In the genomic region with DNA sequence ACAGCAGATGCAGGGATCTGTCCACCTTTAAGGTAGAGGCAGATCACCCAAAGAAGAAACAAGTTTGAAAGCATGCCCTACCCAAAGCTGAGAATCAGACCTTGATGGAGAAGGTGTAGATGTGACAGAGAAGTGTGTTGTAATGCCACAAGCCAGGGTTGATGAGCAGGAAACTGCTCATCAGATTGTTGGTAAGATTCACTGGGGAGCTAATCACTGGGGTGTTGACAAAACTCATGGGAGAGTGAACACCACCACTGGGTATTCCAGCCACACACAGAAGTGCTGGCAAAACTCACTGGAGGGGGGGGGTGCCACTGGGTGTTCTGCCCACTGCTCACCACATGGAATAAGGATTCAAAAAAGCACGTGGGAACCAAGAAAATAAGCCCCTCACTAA, we compare ENCODE assay signal across 31 cellular contexts.
"Had no signal": no experiment of that assay in that cellular context is flagged by ENCODE, and none has a peak within 500 bp of the region (broad histone marks: within the 10 kb centered on the region; RNA-seq: fewer than 3 reads in every experiment).

No MANE protein-coding gene starts in this region.

- H3K4me2 ChIP-seq: hepatocyte had no signal

- ATAC-seq: activated CD4-positive, CD25-positive, alpha-beta regulatory T cell treated with anti-CD3 and anti-CD28 coated beads, Interleukin-2, amount 50 U/mL, for 24 hours; body of pancreas; effector memory CD8-positive, alpha-beta T cell; foreskin keratinocyte; left lung; lower lobe of right lung; mucosa of descending colon; natural killer cell treated with Interleukin-12 subunit alpha and Interleukin-12 subunit beta and Interleukin-15 and Interleukin-18, amount 100 ng/mL, for 72 hours; stimulated activated memory B cell treated with anti-CD40 and anti-IgM and Interleukin-4, amounts not matched to agents 10 μg/mL and 1 μg/mL and 100 μg/mL, for 72 hours had no signal

- H3K27ac Mint-ChIP-seq: activated naive CD4-positive, alpha-beta T cell treated with anti-CD3 and anti-CD28 coated beads for 36 hours; activated naive CD8-positive, alpha-beta T cell treated with anti-CD3 and anti-CD28 coated beads for 36 hours; activated T-helper 1 cell treated with anti-CD3 and anti-CD28 coated beads, Interleukin-12 subunit alpha, Interleukin-12 subunit beta, Interleukin-2, Interleukin-4 antibody, amounts not matched to agents 30 ng/mL and 10 ng/mL and 1 ng/mL, durations not matched to agents 14 hours and 24 hours and 36 hours; effector memory CD8-positive, alpha-beta T cell; natural killer cell treated with Interleukin-12 subunit alpha and Interleukin-12 subunit beta and Interleukin-15 and Interleukin-18, amount 100 ng/mL, for 72 hours; progenitor cell of endocrine pancreas; stimulated activated memory B cell treated with anti-CD40 and anti-IgM and Interleukin-4, amounts not matched to agents 10 μg/mL and 1 μg/mL and 100 μg/mL, for 72 hours had no signal

- H3K4me1 ChIP-seq: adrenal gland, body of pancreas, colonic mucosa, esophagus muscularis mucosa, foreskin keratinocyte, left lung, lower lobe of right lung, sigmoid colon, stomach, thyroid gland had no signal

- DNase-seq: activated CD4-positive, alpha-beta T cell treated with anti-CD3 and anti-CD28 coated beads for 48 hours; activated CD4-positive, alpha-beta T cell treated with anti-CD3 and anti-CD28 coated beads, Interleukin-2, amount 50 U/mL, for 48 hours; activated CD8-positive, alpha-beta memory T cell treated with anti-CD3 and anti-CD28 coated beads for 24 hours; activated effector memory CD4-positive, alpha-beta T cell treated with anti-CD3 and anti-CD28 coated beads, Interleukin-2, amount 50 U/mL, for 16 hours; activated naive CD4-positive, alpha-beta T cell treated with anti-CD3 and anti-CD28 coated beads for 36 hours; activated naive CD8-positive, alpha-beta T cell treated with anti-CD3 and anti-CD28 coated beads for 36 hours; adrenal gland; aorta; body of pancreas; cerebellar nuclear complex; colonic mucosa; effector memory CD8-positive, alpha-beta T cell; foreskin keratinocyte; left lung; lower lobe of right lung; mesenchymal stem cell; mucosa of descending colon; ovary; sigmoid colon; small intestine; stimulated activated CD4-positive, alpha-beta T cell treated with anti-CD3 and anti-CD28 coated beads, Interleukin-4, amount 100 ng/mL, for 24 hours; stomach; thyroid gland had no signal

- H3K36me3 Mint-ChIP-seq: activated naive CD8-positive, alpha-beta T cell treated with anti-CD3 and anti-CD28 coated beads for 36 hours; natural killer cell treated with Interleukin-12 subunit alpha and Interleukin-12 subunit beta and Interleukin-15 and Interleukin-18, amount 100 ng/mL, for 72 hours; stimulated activated memory B cell treated with anti-CD40 and anti-IgM and Interleukin-4, amounts not matched to agents 10 μg/mL and 1 μg/mL and 100 μg/mL, for 72 hours had no signal

- H3K4me3 ChIP-seq: adrenal gland, body of pancreas, colonic mucosa, esophagus muscularis mucosa, hepatocyte, left lung, lower lobe of right lung, mucosa of descending colon, ovary, sigmoid colon, stomach, thyroid gland had no signal

- H3K27ac ChIP-seq: adrenal gland, body of pancreas, colonic mucosa, esophagus muscularis mucosa, foreskin keratinocyte, hepatocyte, left lung, lower lobe of right lung, ovary, sigmoid colon, stomach, thyroid gland, VCaP had no signal

- H3K36me3 ChIP-seq: adrenal gland, colonic mucosa, esophagus muscularis mucosa, left lung, lower lobe of right lung, ovary, sigmoid colon, stomach, thyroid gland had no signal

- H3K27me3 ChIP-seq: adrenal gland, body of pancreas, colonic mucosa, esophagus muscularis mucosa, foreskin keratinocyte, hepatocyte, left lung, ovary, sigmoid colon, stomach, thyroid gland had no signal

- H3K79me2 ChIP-seq: hepatocyte had no signal

- H3K27me3 Mint-ChIP-seq: activated naive CD8-positive, alpha-beta T cell treated with anti-CD3 and anti-CD28 coated beads for 36 hours; effector memory CD8-positive, alpha-beta T cell; natural killer cell treated with Interleukin-12 subunit alpha and Interleukin-12 subunit beta and Interleukin-15 and Interleukin-18, amount 100 ng/mL, for 72 hours; progenitor cell of endocrine pancreas; stimulated activated memory B cell treated with anti-CD40 and anti-IgM and Interleukin-4, amounts not matched to agents 10 μg/mL and 1 μg/mL and 100 μg/mL, for 72 hours had no signal

- H3K9me3 Mint-ChIP-seq: activated naive CD4-positive, alpha-beta T cell treated with anti-CD3 and anti-CD28 coated beads for 36 hours; activated naive CD8-positive, alpha-beta T cell treated with anti-CD3 and anti-CD28 coated beads for 36 hours; activated T-helper 1 cell treated with anti-CD3 and anti-CD28 coated beads, Interleukin-12 subunit alpha, Interleukin-12 subunit beta, Interleukin-2, Interleukin-4 antibody, amounts not matched to agents 30 ng/mL and 10 ng/mL and 1 ng/mL, durations not matched to agents 14 hours and 24 hours and 36 hours had no signal

- H3K4me3 Mint-ChIP-seq: activated naive CD4-positive, alpha-beta T cell treated with anti-CD3 and anti-CD28 coated beads for 36 hours; activated naive CD8-positive, alpha-beta T cell treated with anti-CD3 and anti-CD28 coated beads for 36 hours; activated T-helper 1 cell treated with anti-CD3 and anti-CD28 coated beads, Interleukin-12 subunit alpha, Interleukin-12 subunit beta, Interleukin-2, Interleukin-4 antibody, amounts not matched to agents 30 ng/mL and 10 ng/mL and 1 ng/mL, durations not matched to agents 14 hours and 24 hours and 36 hours; effector memory CD8-positive, alpha-beta T cell; natural killer cell treated with Interleukin-12 subunit alpha and Interleukin-12 subunit beta and Interleukin-15 and Interleukin-18, amount 100 ng/mL, for 72 hours; stimulated activated memory B cell treated with anti-CD40 and anti-IgM and Interleukin-4, amounts not matched to agents 10 μg/mL and 1 μg/mL and 100 μg/mL, for 72 hours had no signal

- H3K9me3 ChIP-seq: adrenal gland, body of pancreas, colonic mucosa, esophagus muscularis mucosa, lower lobe of right lung, mucosa of descending colon, ovary, sigmoid colon, stomach, thyroid gland had no signal

- H2AFZ ChIP-seq: hepatocyte had no signal

- H3K4me1 Mint-ChIP-seq: activated naive CD8-positive, alpha-beta T cell treated with anti-CD3 and anti-CD28 coated beads for 36 hours; stimulated activated memory B cell treated with anti-CD40 and anti-IgM and Interleukin-4, amounts not matched to agents 10 μg/mL and 1 μg/mL and 100 μg/mL, for 72 hours had no signal
